Comparison of ENCODE assay signal across 16 cellular contexts in the genomic region with DNA sequence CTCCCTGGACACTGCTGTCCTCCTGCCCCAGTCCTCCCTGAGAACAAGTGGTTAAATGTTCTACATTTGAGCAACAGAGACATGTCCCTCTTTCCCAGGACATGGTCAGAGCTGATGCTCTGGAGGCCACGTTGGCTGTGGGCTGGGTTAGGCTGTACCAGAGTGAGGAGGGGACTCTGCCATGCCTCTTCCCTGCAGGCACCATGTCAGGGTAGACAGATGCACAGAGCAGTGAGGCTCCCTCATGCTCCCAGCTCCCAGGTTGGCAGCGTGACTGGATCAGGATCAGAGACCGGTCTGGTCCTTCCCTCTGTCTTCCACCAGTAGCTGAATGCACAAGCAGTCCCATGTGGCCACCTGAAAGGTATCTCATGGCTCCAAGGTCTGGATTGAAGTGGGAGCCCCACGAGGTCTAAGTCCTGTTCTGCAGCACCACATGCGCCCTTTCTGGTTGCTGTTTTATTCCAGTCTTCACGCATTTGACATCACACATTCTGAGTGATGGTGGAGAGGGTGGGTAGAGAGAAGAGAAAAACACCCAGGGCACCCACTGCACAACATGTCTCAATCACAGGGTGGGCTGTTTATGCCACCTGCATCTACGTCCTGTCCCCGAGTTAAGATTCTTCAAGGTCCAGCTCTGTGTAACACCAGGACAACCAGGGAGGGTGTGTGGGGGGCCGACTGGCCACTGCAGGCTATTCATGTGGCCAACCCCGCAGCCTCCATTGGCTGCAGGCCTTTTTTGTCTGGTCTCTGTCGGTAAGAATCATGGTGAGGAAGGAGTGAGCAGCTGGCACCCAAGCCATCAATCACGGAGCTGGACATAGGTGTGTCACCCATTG.
A peak's percentile ranks its signal among the peaks of the same experiment; 100 is the strongest.
DNase-seq lines count a peak whose midpoint lies in the region; ATAC-seq, FAIRE-seq and TF ChIP-seq lines count a peak whose summit lies in the region.
"Had no signal": no experiment of that assay in that cellular context is flagged by ENCODE, and none has a peak within 500 bp of the region (broad histone marks: within the 10 kb centered on the region; RNA-seq: fewer than 3 reads in every experiment).

No MANE protein-coding gene starts in this region.

- H3K4me3 ChIP-seq in lower lobe of right lung (no peak overlapping the region), osteoblast (ENCODE audit: insufficient read depth, low read length) (no peak overlapping the region), upper lobe of right lung (no peak overlapping the region)
- H3K4me3 ChIP-seq: A549 had no signal

- peak; percentile 25 for DNase-seq in lower lobe of right lung
- DNase-seq in osteoblast (ENCODE audit: insufficient read length, low spot score, missing footprints) = peak; percentile 42
- peak; percentile 43 for DNase-seq in upper lobe of right lung
- no peak for DNase-seq in NCI-H1105 treated with DMSO at 0.1 percent for 48 hours (lab: John Stamatoyannopoulos, UW)
- DNase-seq in progenitor cell of endocrine pancreas (ENCODE audit: low spot score, unreplicated experiment) = no peak
- no peak for DNase-seq in RCC 7860 (ENCODE audit: low spot score)
- DNase-seq: Caco-2; CD8-positive, alpha-beta memory T cell; DND-41; GDM1 had no signal

- H3K4me1 ChIP-seq in lower lobe of right lung = peaks cover 8% of the 10 kb centered on the region
- H3K4me1 ChIP-seq in osteoblast (ENCODE audit: insufficient read depth, low read length) = peaks cover 5% of the 10 kb centered on the region
- H3K4me1 ChIP-seq in upper lobe of right lung = peaks cover 6% of the 10 kb centered on the region
- H3K4me1 ChIP-seq: A549, Caco-2 had no signal

- no peaks in the 10 kb centered on the region for H4K20me1 ChIP-seq in osteoblast (ENCODE audit: insufficient read depth, low read length)

- H3K27me3 Mint-ChIP-seq in activated T-helper 17 cell treated with anti-CD3 and anti-CD28 coated beads, Interleukin-2, amount 50 U/mL, for 72 hours = no peaks in the 10 kb centered on the region
- no peaks in the 10 kb centered on the region for H3K27me3 Mint-ChIP-seq in progenitor cell of endocrine pancreas
- H3K27me3 Mint-ChIP-seq: CD8-positive, alpha-beta memory T cell; IgD-negative memory B cell had no signal

- intact Hi-C loops in lower lobe of right lung (cut with DNase I) (no loop called here), upper lobe of right lung (cut with DNase I) (no loop called here)

- no peaks in the 10 kb centered on the region for H3K36me3 Mint-ChIP-seq in activated T-helper 17 cell treated with anti-CD3 and anti-CD28 coated beads, Interleukin-2, amount 50 U/mL, for 72 hours (ENCODE audit: low read depth)
- H3K36me3 Mint-ChIP-seq in progenitor cell of endocrine pancreas (ENCODE audit: insufficient read depth) = peaks cover 10% of the 10 kb centered on the region

- no peak overlapping the region for H3K4me2 ChIP-seq in osteoblast (ENCODE audit: insufficient read depth, low read length)
- H3K4me2 ChIP-seq: A549 had no signal

- H3K27ac ChIP-seq in lower lobe of right lung = no peak overlapping the region
- no peak overlapping the region for H3K27ac ChIP-seq in osteoblast (ENCODE audit: low read depth, low read length)
- H3K27ac ChIP-seq in upper lobe of right lung = no peak overlapping the region
- H3K27ac ChIP-seq: A549 had no signal

- no peaks in the 10 kb centered on the region for H3K9me3 Mint-ChIP-seq in activated T-helper 17 cell treated with anti-CD3 and anti-CD28 coated beads, Interleukin-2, amount 50 U/mL, for 72 hours
- H3K9me3 Mint-ChIP-seq in progenitor cell of endocrine pancreas (ENCODE audit: low read depth) = no peaks in the 10 kb centered on the region
- H3K9me3 Mint-ChIP-seq: CD8-positive, alpha-beta memory T cell; IgD-negative memory B cell had no signal

- H2AFZ ChIP-seq in osteoblast (ENCODE audit: low read length) = no peak overlapping the region

- no peaks in the 10 kb centered on the region for H3K9me3 ChIP-seq in lower lobe of right lung
- H3K9me3 ChIP-seq in osteoblast (ENCODE audit: low read depth, low read length) = no peaks in the 10 kb centered on the region
- no peaks in the 10 kb centered on the region for H3K9me3 ChIP-seq in upper lobe of right lung
- H3K9me3 ChIP-seq: A549, Caco-2 had no signal

- H3K27me3 ChIP-seq in lower lobe of right lung (ENCODE audit: low read depth) (no peaks in the 10 kb centered on the region), osteoblast (ENCODE audit: insufficient read depth, low read length) (no peaks in the 10 kb centered on the region), upper lobe of right lung (no peaks in the 10 kb centered on the region)

- FAIRE-seq in RCC 7860 (lab: Jason Lieb, UNC) = no peak
- FAIRE-seq: A549, GM19239, H1 had no signal

- H3K36me3 ChIP-seq in lower lobe of right lung = peaks cover 40% of the 10 kb centered on the region
- H3K36me3 ChIP-seq in osteoblast (ENCODE audit: insufficient read depth, low read length) = peaks cover 28% of the 10 kb centered on the region
- H3K36me3 ChIP-seq in upper lobe of right lung = peaks cover 40% of the 10 kb centered on the region

- peak overlapping the region; percentile 21 for H3K27ac Mint-ChIP-seq in activated T-helper 17 cell treated with anti-CD3 and anti-CD28 coated beads, Interleukin-2, amount 50 U/mL, for 72 hours
- no peak overlapping the region for H3K27ac Mint-ChIP-seq in progenitor cell of endocrine pancreas
- H3K27ac Mint-ChIP-seq: CD8-positive, alpha-beta memory T cell; IgD-negative memory B cell had no signal

- peaks cover 4% of the 10 kb centered on the region for H3K4me1 Mint-ChIP-seq in activated T-helper 17 cell treated with anti-CD3 and anti-CD28 coated beads, Interleukin-2, amount 50 U/mL, for 72 hours
- H3K4me1 Mint-ChIP-seq in progenitor cell of endocrine pancreas (ENCODE audit: low read depth) = no peaks in the 10 kb centered on the region
- H3K4me1 Mint-ChIP-seq: CD8-positive, alpha-beta memory T cell; IgD-negative memory B cell had no signal

- no peak for TF ChIP-seq CTCF in lower lobe of right lung (IDR thresholded peaks at IDR 0.05)
- TF ChIP-seq CTCF in osteoblast (IDR thresholded peaks at IDR 0.05; ENCODE audit: extremely low read depth, low read depth, low read length) = no peak
- TF ChIP-seq CTCF in upper lobe of right lung (IDR thresholded peaks at IDR 0.05) = no peak
- TF ChIP-seq CTCF in progenitor cell of endocrine pancreas (IDR thresholded peaks at IDR 0.05; ENCODE audit: unreplicated experiment) = no peak

- no peak overlapping the region for H3K4me3 Mint-ChIP-seq in activated T-helper 17 cell treated with anti-CD3 and anti-CD28 coated beads, Interleukin-2, amount 50 U/mL, for 72 hours
- no peak overlapping the region for H3K4me3 Mint-ChIP-seq in progenitor cell of endocrine pancreas (ENCODE audit: low read depth)
- H3K4me3 Mint-ChIP-seq: CD8-positive, alpha-beta memory T cell; IgD-negative memory B cell had no signal

- no peak for ATAC-seq in activated T-helper 17 cell treated with anti-CD3 and anti-CD28 coated beads, Interleukin-2, amount 50 U/mL, for 72 hours (replicated peaks)
- no peak for ATAC-seq in lower lobe of right lung
- ATAC-seq in upper lobe of right lung = peak; percentile 6
- ATAC-seq: HCT116 had no signal

- no peaks in the 10 kb centered on the region for H3K79me2 ChIP-seq in osteoblast (ENCODE audit: insufficient read depth, low read length)

Comparison
In these comparisons a context has a peak if more than half of its experiments do, and no peak if none do; other contexts are left out.
1. DNase-seq: peak in lower lobe of right lung (single experiment), osteoblast (single experiment) and upper lobe of right lung (single experiment); none in NCI-H1105 treated with DMSO at 0.1 percent for 48 hours (single experiment), progenitor cell of endocrine pancreas (single experiment) and RCC 7860 (single experiment).